Comparison of ENCODE assay signal across 8 cellular contexts in genomic region chr11:113901141-113901540, GRCh38. TPM values are rescaled to one million over a fixed set of nuclear protein-coding genes. Genes with fewer than 3 reads are reported as not detected.
"Had no signal": no experiment of that assay in that cellular context is flagged by ENCODE, and none has a peak within 500 bp of the region (broad histone marks: within the 10 kb centered on the region; RNA-seq: fewer than 3 reads in every experiment).

No MANE protein-coding gene starts in this region.

- FAIRE-seq: H1, H54, HTR-8/SVneo had no signal

- ATAC-seq: GM23338 had no signal

- DNase-seq: H9, HCEC 1CT had no signal

- H3K4me3 ChIP-seq: GM23338 had no signal

- H2AFZ ChIP-seq: GM23338 had no signal

- H3K4me2 ChIP-seq: GM23338 had no signal

RNA-seq across cellular contexts. Expression of gene HTR3B, which starts 3.5 kb away (rescaled TPM):
- total RNA-seq: GM23338, H1, H9, HT-29 had no signal
- polyA plus RNA-seq: GM23338, H1, IgD-negative memory B cell had no signal
